ENCODE assay signal across 1 cellular context in the genomic region with DNA sequence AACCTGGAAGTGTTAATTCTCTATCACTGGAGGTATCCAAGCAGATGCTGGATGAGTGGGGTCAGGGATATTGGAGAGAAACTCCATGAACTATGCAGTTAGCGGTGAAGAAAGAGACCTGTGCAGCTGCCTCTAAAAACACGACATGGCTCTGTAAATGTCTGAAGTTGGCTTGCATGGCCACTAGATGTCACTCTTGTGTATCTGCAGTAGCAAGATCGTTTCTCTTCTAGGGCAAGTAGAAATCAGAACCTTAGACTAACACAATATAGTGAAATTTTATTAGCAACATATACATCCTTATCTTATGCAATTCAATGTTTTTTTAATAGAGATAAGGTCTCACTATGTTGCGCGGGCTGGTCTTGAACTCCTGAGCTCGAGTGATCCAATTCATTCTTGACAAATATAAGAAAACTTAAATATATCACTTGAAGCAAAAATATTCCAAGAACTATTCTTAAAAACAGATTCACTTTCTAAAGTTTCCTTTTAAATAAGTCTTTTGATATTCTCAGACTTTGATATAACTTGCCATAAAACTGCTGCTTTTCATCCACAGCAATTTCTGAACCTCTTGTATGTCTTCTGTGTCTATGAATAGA.
TF ChIP-seq lines count a peak whose summit lies in the region.

No MANE protein-coding gene starts in this region.

TF ChIP-seq in IMR-90, 13 proteins besides CTCF, POLR2A, EP300 and RAD21:
- TF ChIP-seq MAFK (IDR thresholded peaks at IDR 0.05; ENCODE audit: low read depth, low read length) (no peak), BHLHE40 (IDR thresholded peaks at IDR 0.05; ENCODE audit: low read depth, low read length) (no peak), SMC3 (IDR thresholded peaks at IDR 0.05; ENCODE audit: low read depth, low read length) (peak; percentile 89), CEBPB (IDR thresholded peaks at IDR 0.05; ENCODE audit: low read depth, low read length) (0 out of 2 replicates have a peak, but pooled peaks have one; percentile 4), RCOR1 (IDR thresholded peaks at IDR 0.05; ENCODE audit: insufficient replicate concordance, low read length) (no peak), CHD1 (IDR thresholded peaks at IDR 0.05; ENCODE audit: low read depth, low read length) (no peak), MAZ (IDR thresholded peaks at IDR 0.05; ENCODE audit: borderline replicate concordance, low read depth, low read length) (no peak), FOS (IDR thresholded peaks at IDR 0.05; ENCODE audit: low read depth, low read length) (no peak), USF2 (IDR thresholded peaks at IDR 0.05; ENCODE audit: low read depth, low read length) (no peak), MXI1 (IDR thresholded peaks at IDR 0.05; ENCODE audit: borderline replicate concordance, low read depth, low read length) (no peak)
